Comparison of ENCODE assay signal across 19 cellular contexts in genomic region chr17:17947309-17947708, GRCh38. TPM values are rescaled to one million over a fixed set of nuclear protein-coding genes. Genes with fewer than 3 reads are reported as not detected.
"Had no signal": no experiment of that assay in that cellular context is flagged by ENCODE, and none has a peak within 500 bp of the region (broad histone marks: within the 10 kb centered on the region; RNA-seq: fewer than 3 reads in every experiment).

No MANE protein-coding gene starts in this region.

- DNase-seq: activated CD4-positive, alpha-beta T cell treated with anti-CD3 and anti-CD28 coated beads, Interleukin-2, amount 10 ng/mL, durations not matched to agents 24 days and 14 days; activated CD4-positive, CD25-positive, alpha-beta regulatory T cell; activated CD8-positive, alpha-beta memory T cell treated with anti-CD3 and anti-CD28 coated beads, Interleukin-2, amount 50 U/mL, for 4 hours; activated CD8-positive, alpha-beta T cell treated with anti-CD3 and anti-CD28 coated beads, Interleukin-2, amount 10 ng/mL, durations not matched to agents 7 days and 5 days; activated gamma-delta T cell treated with Interleukin-2 at 50 U/mL for 16 hours; activated naive CD8-positive, alpha-beta T cell treated with anti-CD3 and anti-CD28 coated beads for 36 hours; amygdala; body of pancreas; caudate nucleus; colonic mucosa; effector CD4-positive, alpha-beta T cell; gastrocnemius medialis; kidney; left ventricle myocardium inferior; naive thymus-derived CD8-positive, alpha-beta T cell; stimulated activated CD4-positive, alpha-beta T cell treated with anti-CD3 and anti-CD28 coated beads, Interleukin-2, amount 100 ng/mL, for 48 hours had no signal

- H3K36me3 ChIP-seq: colonic mucosa, gastrocnemius medialis, left ventricle myocardium inferior, tibial nerve, vagina had no signal

- H3K27me3 ChIP-seq: body of pancreas, colonic mucosa, gastrocnemius medialis, tibial nerve, vagina had no signal

- H3K27ac ChIP-seq: body of pancreas, colonic mucosa, left ventricle myocardium inferior, vagina had no signal

- H3K9me3 ChIP-seq: body of pancreas, colonic mucosa, gastrocnemius medialis, left ventricle myocardium inferior, tibial nerve, vagina had no signal

- H3K4me3 ChIP-seq: body of pancreas, colonic mucosa, gastrocnemius medialis, left ventricle myocardium inferior, tibial nerve, vagina had no signal

RNA-seq across cellular contexts. Expression of gene DRC3, which starts 25.4 kb away (rescaled TPM):
- total RNA-seq: T-helper 2 cell treated with Interferon-gamma antibody and Interleukin-4, amounts not matched to agents 100 ng/mL and 5 ng/mL, for 36 hours had no signal
